13 cellular contexts compared by ENCODE assay signal in genomic region chr2:55224761-55225261, GRCh38. TPM values are rescaled to one million over a fixed set of nuclear protein-coding genes. Genes with fewer than 3 reads are reported as not detected.
DNase-seq lines count a peak whose midpoint lies in the region; ATAC-seq and TF ChIP-seq lines count a peak whose summit lies in the region.
"Had no signal": no experiment of that assay in that cellular context is flagged by ENCODE, and none has a peak within 500 bp of the region (broad histone marks: within the 10 kb centered on the region; RNA-seq: fewer than 3 reads in every experiment).

No MANE protein-coding gene starts in this region.

- in situ Hi-C loops in Panc1 (cut with HindIII; ENCODE audit: low pct_unique_long_range_greater_than_20kb, low sequenced_read_pairs), result no loop called here

- H3K4me1 Mint-ChIP-seq in activated T-cell treated with anti-CD3 and anti-CD28 coated beads, Interleukin-2, amount 50 U/mL, for 24 hours (ENCODE audit: low read depth), result peaks cover 43% of the 10 kb centered on the region
- peaks cover 47% of the 10 kb centered on the region for H3K4me1 Mint-ChIP-seq in activated T-cell treated with anti-CD3 and anti-CD28 coated beads, Interleukin-2, amount 50 U/mL, for 4 hours (ENCODE audit: low read depth)
- peaks cover 34% of the 10 kb centered on the region for H3K4me1 Mint-ChIP-seq in activated T-helper 2 cell treated with anti-CD3 and anti-CD28 coated beads, Interferon-gamma antibody, Interleukin-2, Interleukin-4, amounts not matched to agents 10 μg/mL and 5 μg/mL and 100 μg/mL, durations not matched to agents 14 hours and 24 hours and 36 hours (ENCODE audit: low read depth)

- no peak overlapping the region for H3K4me3 Mint-ChIP-seq in activated T-cell treated with anti-CD3 and anti-CD28 coated beads, Interleukin-2, amount 50 U/mL, for 24 hours
- H3K4me3 Mint-ChIP-seq in activated T-cell treated with anti-CD3 and anti-CD28 coated beads, Interleukin-2, amount 50 U/mL, for 4 hours, result no peak overlapping the region
- H3K4me3 Mint-ChIP-seq in activated T-helper 2 cell treated with anti-CD3 and anti-CD28 coated beads, Interferon-gamma antibody, Interleukin-2, Interleukin-4, amounts not matched to agents 10 μg/mL and 5 μg/mL and 100 μg/mL, durations not matched to agents 14 hours and 24 hours and 36 hours (ENCODE audit: low read depth), result no peak overlapping the region

- H3K4me1 ChIP-seq in Panc1 (ENCODE audit: control insufficient read depth, insufficient read depth, low read length) (peaks cover 19% of the 10 kb centered on the region), gastroesophageal sphincter (peaks cover 0 to 21% (median 0%) of the 10 kb centered on the region in 3 donors), ovary (ENCODE audit: insufficient read depth) (peaks cover 11% of the 10 kb centered on the region)

- no TSS peak for BruUV-seq in Panc1 (replicated peaks; lab: Mats Ljungman, UMichigan)

- peak; percentile 52 for ATAC-seq in Panc1
- ATAC-seq in gastroesophageal sphincter, result no peak
- ATAC-seq in activated T-cell treated with anti-CD3 and anti-CD28 coated beads, Interleukin-2, amount 50 U/mL, for 4 hours, result no peak
- ATAC-seq: foreskin keratinocyte had no signal

- H3K4me3 ChIP-seq in Panc1 (ENCODE audit: low read depth in 2 of 2, low read length in 2 of 2) (no peak overlapping the region), gastroesophageal sphincter (no peak overlapping the region), ovary (no peak overlapping the region)
- H3K4me3 ChIP-seq: SJSA1, skin epidermis had no signal

- peak; percentile 85 for DNase-seq in DMS 273 (lab: John Stamatoyannopoulos, UW; ENCODE audit: unreplicated experiment)
- no peak for DNase-seq in Panc1 (ENCODE audit: low read depth, low spot score)
- peak in 3 of 5 donors; percentile 20 to 52 (median 41) for DNase-seq in ovary
- no peak for DNase-seq in activated T-cell treated with anti-CD3 and anti-CD28 coated beads, Interleukin-2, amount 50 U/mL, for 24 hours
- no peak for DNase-seq in activated T-cell treated with anti-CD3 and anti-CD28 coated beads, Interleukin-2, amount 50 U/mL, for 4 hours
- no peak for DNase-seq in activated T-helper 2 cell treated with anti-CD3 and anti-CD28 coated beads, Interferon-gamma antibody, Interleukin-2, Interleukin-4, amounts not matched to agents 10 μg/mL and 5 μg/mL and 100 μg/mL, durations not matched to agents 14 hours and 24 hours and 36 hours (ENCODE audit: low spot score)
- DNase-seq in SW 1271 (lab: John Stamatoyannopoulos, UW), result no peak
- DNase-seq: amniotic stem cell, foreskin keratinocyte, NCI-H748 treated with DMSO at 0.1 percent for 48 hours had no signal

- TF ChIP-seq CTCF in Panc1 (IDR thresholded peaks at IDR 0.05) (no peak), gastroesophageal sphincter (IDR thresholded peaks at IDR 0.05) (no peak), ovary (IDR thresholded peaks at IDR 0.05) (no peak)

- H3K9me3 Mint-ChIP-seq in activated T-cell treated with anti-CD3 and anti-CD28 coated beads, Interleukin-2, amount 50 U/mL, for 24 hours, result no peaks in the 10 kb centered on the region
- no peaks in the 10 kb centered on the region for H3K9me3 Mint-ChIP-seq in activated T-cell treated with anti-CD3 and anti-CD28 coated beads, Interleukin-2, amount 50 U/mL, for 4 hours
- H3K9me3 Mint-ChIP-seq in activated T-helper 2 cell treated with anti-CD3 and anti-CD28 coated beads, Interferon-gamma antibody, Interleukin-2, Interleukin-4, amounts not matched to agents 10 μg/mL and 5 μg/mL and 100 μg/mL, durations not matched to agents 14 hours and 24 hours and 36 hours, result no peaks in the 10 kb centered on the region

- H3K9me3 ChIP-seq in Panc1 (ENCODE audit: control insufficient read depth, insufficient read depth, low read depth, low read length) (no peaks in the 10 kb centered on the region), gastroesophageal sphincter (no peaks in the 10 kb centered on the region), ovary (no peaks in the 10 kb centered on the region)
- H3K9me3 ChIP-seq: SJSA1 had no signal

- H3K36me3 Mint-ChIP-seq in activated T-cell treated with anti-CD3 and anti-CD28 coated beads, Interleukin-2, amount 50 U/mL, for 24 hours (ENCODE audit: low read depth), result peaks cover 22% of the 10 kb centered on the region
- H3K36me3 Mint-ChIP-seq in activated T-cell treated with anti-CD3 and anti-CD28 coated beads, Interleukin-2, amount 50 U/mL, for 4 hours (ENCODE audit: insufficient read depth), result peaks cover 6% of the 10 kb centered on the region
- H3K36me3 Mint-ChIP-seq in activated T-helper 2 cell treated with anti-CD3 and anti-CD28 coated beads, Interferon-gamma antibody, Interleukin-2, Interleukin-4, amounts not matched to agents 10 μg/mL and 5 μg/mL and 100 μg/mL, durations not matched to agents 14 hours and 24 hours and 36 hours (ENCODE audit: low read depth), result peaks cover 19% of the 10 kb centered on the region

- POLR2A ChIA-PET in Panc1 (lab: Charles Lee), result interaction anchor here (0.5 kb wide), 1 partner anchor 61 kb away, joined by 5 read pairs; no protein-coding TSS in a partner anchor

- H3K36me3 ChIP-seq in Panc1 (ENCODE audit: control insufficient read depth, insufficient read depth, low read length) (no peaks in the 10 kb centered on the region), gastroesophageal sphincter (no peaks in the 10 kb centered on the region), ovary (no peaks in the 10 kb centered on the region)

- no peaks in the 10 kb centered on the region for H3K27me3 Mint-ChIP-seq in activated T-cell treated with anti-CD3 and anti-CD28 coated beads, Interleukin-2, amount 50 U/mL, for 24 hours
- H3K27me3 Mint-ChIP-seq in activated T-cell treated with anti-CD3 and anti-CD28 coated beads, Interleukin-2, amount 50 U/mL, for 4 hours (ENCODE audit: low read depth), result no peaks in the 10 kb centered on the region
- no peaks in the 10 kb centered on the region for H3K27me3 Mint-ChIP-seq in activated T-helper 2 cell treated with anti-CD3 and anti-CD28 coated beads, Interferon-gamma antibody, Interleukin-2, Interleukin-4, amounts not matched to agents 10 μg/mL and 5 μg/mL and 100 μg/mL, durations not matched to agents 14 hours and 24 hours and 36 hours (ENCODE audit: low read depth)

- CTCF ChIA-PET in Panc1 (lab: Charles Lee), result interaction anchor here (0.7 to 1.0 kb wide), 2 partner anchors 325 to 533 kb away, joined by 3 read pairs; no protein-coding TSS in a partner anchor

- no peak overlapping the region for H3K27ac Mint-ChIP-seq in activated T-cell treated with anti-CD3 and anti-CD28 coated beads, Interleukin-2, amount 50 U/mL, for 24 hours
- no peak overlapping the region for H3K27ac Mint-ChIP-seq in activated T-helper 2 cell treated with anti-CD3 and anti-CD28 coated beads, Interferon-gamma antibody, Interleukin-2, Interleukin-4, amounts not matched to agents 10 μg/mL and 5 μg/mL and 100 μg/mL, durations not matched to agents 14 hours and 24 hours and 36 hours

- intact Hi-C loops in Panc1 (cut with micrococcal nuclease; ENCODE audit: unreplicated experiment), result no loop called here
- intact Hi-C loops in ovary (cut with DNase I), result no loop called here
- intact Hi-C loops in activated T-helper 2 cell treated with anti-CD3 and anti-CD28 coated beads, Interferon-gamma antibody, Interleukin-2, Interleukin-4, amounts not matched to agents 10 μg/mL and 5 μg/mL and 100 μg/mL, durations not matched to agents 14 hours and 24 hours and 36 hours (cut with micrococcal nuclease), result loop anchor here (5.0 kb wide), 1 partner anchor 213 kb away; no protein-coding TSS in a partner anchor

- WGBS in gastroesophageal sphincter (ENCODE audit: low coverage in 1 of 2), 2 donors, result 67% methylated on average over 5 of the region's 19 CpGs; no CpG with 5 or more reads in 1 of the 2 donors
- 72 to 81% (median 80%) methylated on average over 18 to 19 of the region's 19 CpGs for WGBS in ovary, 3 donors

- TF ChIP-seq EP300 in gastroesophageal sphincter (IDR thresholded peaks at IDR 0.05) (no peak), ovary (IDR thresholded peaks at IDR 0.05) (no peak)

- no peaks in the 10 kb centered on the region for H3K27me3 ChIP-seq in Panc1 (ENCODE audit: control insufficient read depth, insufficient read depth, low read length)
- no peaks in the 10 kb centered on the region for H3K27me3 ChIP-seq in gastroesophageal sphincter
- no peaks in the 10 kb centered on the region for H3K27me3 ChIP-seq in ovary
- H3K27me3 ChIP-seq: foreskin keratinocyte, SJSA1 had no signal

- peak overlapping the region; percentile 30; the same call in 1 of the 2 replicates for H3K27ac ChIP-seq in Panc1 (ENCODE audit: low read length)
- H3K27ac ChIP-seq in gastroesophageal sphincter, result peak overlapping the region in 3 of 4 donors; percentile 93 to 96 (median 96)
- peak overlapping the region in 1 of 2 donors; percentile 94 for H3K27ac ChIP-seq in ovary
- H3K27ac ChIP-seq: foreskin keratinocyte, SJSA1 had no signal

- TF ChIP-seq POLR2A in gastroesophageal sphincter (IDR thresholded peaks at IDR 0.05) (no peak), ovary (IDR thresholded peaks at IDR 0.05) (no peak)

RNA-seq across cellular contexts. Expression of gene CLHC1, which starts 7.3 kb away (rescaled TPM):
- total RNA-seq in Panc1 (2021; ENCODE audit: unreplicated experiment), result 3.6 TPM
- 1.5 TPM for polyA plus RNA-seq in Panc1 (2012; ENCODE audit: insufficient read length)
- total RNA-seq in gastroesophageal sphincter, result 10 to 100 TPM in 1 of 4 donors, 1 to 10 TPM in 3; 3.0 to 16.8 (median 3.8) TPM
- 10 to 100 TPM; 11.3 to 21.3 (median 15.6) TPM for total RNA-seq in ovary
- polyA plus RNA-seq in ovary, result 1 to 10 TPM; 5.6 to 7.8 TPM
- total RNA-seq in activated T-cell treated with anti-CD3 and anti-CD28 coated beads, Interleukin-2, amount 50 U/mL, for 4 hours, result 1 to 10 TPM; 2.8 to 4.3 (median 3.6) TPM
- 12.0 and 12.3 TPM in 2 replicates for total RNA-seq in activated T-helper 2 cell treated with anti-CD3 and anti-CD28 coated beads, Interferon-gamma antibody, Interleukin-2, Interleukin-4, amounts not matched to agents 10 μg/mL and 5 μg/mL and 100 μg/mL, durations not matched to agents 14 hours and 24 hours and 36 hours

RNA-seq across cellular contexts. Expression of gene RPS27A, which starts 7.7 kb away (rescaled TPM):
- total RNA-seq in Panc1 (2021; ENCODE audit: unreplicated experiment) (853 TPM), gastroesophageal sphincter (1,000 to 10,000 TPM in 3 of 4 donors, 100 to 1,000 TPM in 1; 672 to 2,650 (median 1,912) TPM), ovary (1,000 to 10,000 TPM; 1,558 to 6,047 (median 2,035) TPM)
- 595 TPM for polyA plus RNA-seq in Panc1 (2012; ENCODE audit: insufficient read length)
- polyA plus RNA-seq in ovary, result 1,000 to 10,000 TPM; 1,925 to 4,758 TPM
- total RNA-seq in activated T-cell treated with anti-CD3 and anti-CD28 coated beads, Interleukin-2, amount 50 U/mL, for 4 hours, result 1,000 to 10,000 TPM; 1,450 to 1,497 (median 1,473) TPM
- total RNA-seq in activated T-helper 2 cell treated with anti-CD3 and anti-CD28 coated beads, Interferon-gamma antibody, Interleukin-2, Interleukin-4, amounts not matched to agents 10 μg/mL and 5 μg/mL and 100 μg/mL, durations not matched to agents 14 hours and 24 hours and 36 hours, result 1,030 and 1,063 TPM in 2 replicates

RNA-seq across cellular contexts. Expression of gene MTIF2, which starts 44.2 kb away (rescaled TPM):
- 34.1 TPM for total RNA-seq in Panc1 (2021; ENCODE audit: unreplicated experiment)
- polyA plus RNA-seq in Panc1 (2012; ENCODE audit: insufficient read length), result 23.0 TPM
- 10 to 100 TPM; 19.1 to 24.0 (median 22.4) TPM for total RNA-seq in gastroesophageal sphincter
- 10 to 100 TPM; 12.6 to 18.6 (median 14.1) TPM for total RNA-seq in ovary
- 10 to 100 TPM; 13.0 to 16.4 TPM for polyA plus RNA-seq in ovary
- 10 to 100 TPM; 55.6 to 59.8 (median 58.1) TPM for total RNA-seq in activated T-cell treated with anti-CD3 and anti-CD28 coated beads, Interleukin-2, amount 50 U/mL, for 4 hours
- 40.2 and 42.7 TPM in 2 replicates for total RNA-seq in activated T-helper 2 cell treated with anti-CD3 and anti-CD28 coated beads, Interferon-gamma antibody, Interleukin-2, Interleukin-4, amounts not matched to agents 10 μg/mL and 5 μg/mL and 100 μg/mL, durations not matched to agents 14 hours and 24 hours and 36 hours

Comparison
In these comparisons a context has a peak if more than half of its experiments do, and no peak if none do; other contexts are left out.
1. DNase-seq: peak in DMS 273 (single experiment) and ovary (3 of 5); none in Panc1 (single experiment), activated T-cell treated with anti-CD3 and anti-CD28 coated beads, Interleukin-2, amount 50 U/mL, for 24 hours (single experiment), activated T-cell treated with anti-CD3 and anti-CD28 coated beads, Interleukin-2, amount 50 U/mL, for 4 hours (single experiment), activated T-helper 2 cell treated with anti-CD3 and anti-CD28 coated beads, Interferon-gamma antibody, Interleukin-2, Interleukin-4, amounts not matched to agents 10 μg/mL and 5 μg/mL and 100 μg/mL, durations not matched to agents 14 hours and 24 hours and 36 hours (single experiment) and SW 1271 (0 of 2).